In genomic region chr1:40801742-40802077, GRCh38 we compare ENCODE assay signal across 9 cellular contexts. TPM values are rescaled to one million over a fixed set of nuclear protein-coding genes. Genes with fewer than 3 reads are reported as not detected.
A peak's percentile ranks its signal among the peaks of the same experiment; 100 is the strongest.
DNase-seq lines count a peak whose midpoint lies in the region; ATAC-seq and TF ChIP-seq lines count a peak whose summit lies in the region.
"Had no signal": no experiment of that assay in that cellular context is flagged by ENCODE, and none has a peak within 500 bp of the region (broad histone marks: within the 10 kb centered on the region; RNA-seq: fewer than 3 reads in every experiment).

No MANE protein-coding gene starts in this region.

- intact Hi-C loops in left ventricle myocardium inferior (cut with micrococcal nuclease): no loop called here
- intact Hi-C loops in cardiac septum (cut with DNase I): no loop called here

- peaks cover 10% of the 10 kb centered on the region for H3K27me3 Mint-ChIP-seq in brain

- H3K4me3 ChIP-seq in left ventricle myocardium inferior (peak overlapping the region; percentile 59), mucosa of stomach (ENCODE audit: low read length) (peak overlapping the region; percentile 45)

- H3K36me3 ChIP-seq in left ventricle myocardium inferior: no peaks in the 10 kb centered on the region
- no peaks in the 10 kb centered on the region for H3K36me3 ChIP-seq in mucosa of stomach (ENCODE audit: control insufficient read depth, insufficient read depth, low read length)

- no peak for DNase-seq in left ventricle myocardium inferior
- no peak for DNase-seq in cardiac septum (ENCODE audit: low spot score)
- DNase-seq in putamen (ENCODE audit: low spot score): no peak
- no peak for DNase-seq in RKO (ENCODE audit: low spot score)
- DNase-seq in stimulated activated CD4-positive, alpha-beta T cell treated with anti-CD3 and anti-CD28 coated beads, Interleukin-2, amount 100 ng/mL, for 24 hours: no peak
- DNase-seq: DMS 273 treated with DMSO at 0.1 percent for 48 hours had no signal

- H3K9me3 Mint-ChIP-seq in brain: no peaks in the 10 kb centered on the region

- no peaks in the 10 kb centered on the region for H3K36me3 Mint-ChIP-seq in brain

- no peak for ATAC-seq in GM18907 (IDR thresholded peaks at IDR 0.05; ENCODE audit: unreplicated experiment)

- H3K27ac Mint-ChIP-seq in brain: peak overlapping the region in 1 of 5 experiments; percentile 96

- H3K4me1 ChIP-seq in left ventricle myocardium inferior: peaks cover 58% of the 10 kb centered on the region
- H3K4me1 ChIP-seq in mucosa of stomach (ENCODE audit: control insufficient read depth, insufficient read depth, low read length): peaks cover 47% of the 10 kb centered on the region

- H3K27me3 ChIP-seq in left ventricle myocardium inferior (ENCODE audit: low read depth) (no peaks in the 10 kb centered on the region), mucosa of stomach (ENCODE audit: control insufficient read depth, insufficient read depth, low read length) (no peaks in the 10 kb centered on the region)

- TF ChIP-seq CTCF in left ventricle myocardium inferior (IDR thresholded peaks at IDR 0.05; ENCODE audit: borderline replicate concordance) (no peak), brain (conservative IDR thresholded peaks at IDR 0.05) (no peak)

- peaks cover 64% of the 10 kb centered on the region for H3K4me1 Mint-ChIP-seq in brain

- H3K9ac ChIP-seq in mucosa of stomach (ENCODE audit: low read length): peak overlapping the region; percentile 51

- H3K9me3 ChIP-seq in left ventricle myocardium inferior (replicated peaks): no peaks in the 10 kb centered on the region
- H3K9me3 ChIP-seq in mucosa of stomach (ENCODE audit: control insufficient read depth, low read length): no peaks in the 10 kb centered on the region

- peak overlapping the region; percentile 82 for H3K27ac ChIP-seq in left ventricle myocardium inferior (replicated peaks)

- peak overlapping the region in 3 of 5 experiments; percentile 61 to 66 (median 63) for H3K4me3 Mint-ChIP-seq in brain

RNA-seq across cellular contexts. Expression of gene KCNQ4, which starts 18.1 kb away (rescaled TPM):
- 1.5 TPM for total RNA-seq in left ventricle myocardium inferior
- total RNA-seq in cardiac septum: 3.6 TPM
- polyA plus RNA-seq in brain (ENCODE audit: insufficient read depth, low read depth, low replicate concordance): 1.8 TPM
